Comparison of ENCODE assay signal across 8 cellular contexts in genomic region chr7:111741811-111742240, GRCh38.
A peak's percentile ranks its signal among the peaks of the same experiment; 100 is the strongest.
DNase-seq lines count a peak whose midpoint lies in the region; FAIRE-seq and TF ChIP-seq lines count a peak whose summit lies in the region.

No MANE protein-coding gene starts in this region.

- H3K36me3 ChIP-seq in GM06990 (ENCODE audit: control insufficient read depth, insufficient read depth, low read length) (no peaks in the 10 kb centered on the region), Peyer's patch (no peaks in the 10 kb centered on the region), breast epithelium (no peaks in the 10 kb centered on the region), keratinocyte (ENCODE audit: control insufficient read depth in 2 of 2, extremely low read depth in 1 of 2, insufficient read depth in 2 of 2, low read length in 2 of 2) (peaks cover 6% of the 10 kb centered on the region in 2 experiments)

- H2BK5ac ChIP-seq in H9 (ENCODE audit: insufficient read length, low read length): no peak overlapping the region

- H2BK120ac ChIP-seq in H9 (ENCODE audit: low read depth, low read length, poor library complexity, severe bottlenecking): no peak overlapping the region

- H3K14ac ChIP-seq in H9 (ENCODE audit: insufficient read depth, low read length): no peak overlapping the region

- TF ChIP-seq POLR2A in Peyer's patch (IDR thresholded peaks at IDR 0.05) (no peak), breast epithelium (IDR thresholded peaks at IDR 0.05) (no peak)

- H3K9ac ChIP-seq in H9 (ENCODE audit: extremely low read depth, insufficient read length, low read length): no peak overlapping the region
- no peak overlapping the region for H3K9ac ChIP-seq in keratinocyte (ENCODE audit: control insufficient read depth, extremely low read depth, insufficient read depth, low read length)

- H3K23ac ChIP-seq in H9 (ENCODE audit: insufficient read length, low read depth, low read length): no peak overlapping the region

- no peaks in the 10 kb centered on the region for H3K9me1 ChIP-seq in keratinocyte (ENCODE audit: control insufficient read depth, extremely low read depth, insufficient read depth, low read length)

- H3K4ac ChIP-seq in H9 (ENCODE audit: low read depth, low read length): no peak overlapping the region

- H3K79me2 ChIP-seq in H9 (ENCODE audit: insufficient read depth, low read length): no peaks in the 10 kb centered on the region
- no peaks in the 10 kb centered on the region for H3K79me2 ChIP-seq in keratinocyte (ENCODE audit: control insufficient read depth, insufficient read depth, low read length)

- no peak overlapping the region for H4K91ac ChIP-seq in H9 (ENCODE audit: insufficient read length, low read depth, low read length)

- no peak overlapping the region for H3K18ac ChIP-seq in H9 (ENCODE audit: insufficient read length, low read depth, low read length)

- H3K9me3 ChIP-seq in H9 (ENCODE audit: control insufficient read depth, low read depth, low read length) (no peaks in the 10 kb centered on the region), Peyer's patch (no peaks in the 10 kb centered on the region), breast epithelium (no peaks in the 10 kb centered on the region), keratinocyte (ENCODE audit: control insufficient read depth, low read depth, low read length) (no peaks in the 10 kb centered on the region)

- H3K27ac ChIP-seq in 22Rv1 (no peak overlapping the region), H9 (ENCODE audit: insufficient read length, low read depth, low read length) (no peak overlapping the region), Peyer's patch (no peak overlapping the region), breast epithelium (no peak overlapping the region), keratinocyte (ENCODE audit: control insufficient read depth, insufficient read depth, low read length) (no peak overlapping the region)

- H2BK15ac ChIP-seq in H9 (ENCODE audit: low read depth, low read length): no peak overlapping the region

- H2BK12ac ChIP-seq in H9 (ENCODE audit: insufficient read length, low read depth, low read length): no peak overlapping the region

- H3K79me1 ChIP-seq in H9 (ENCODE audit: insufficient read depth, low read depth, low read length, poor library complexity, severe bottlenecking): no peaks in the 10 kb centered on the region

- no peak overlapping the region for H3K27ac Mint-ChIP-seq in H9

- H3K56ac ChIP-seq in H9 (ENCODE audit: insufficient read length, low read depth, low read length): no peak overlapping the region

- dilution Hi-C loops in keratinocyte (cut with MboI; ENCODE audit: extremely low pct_ligation_motif_present, low sequenced_read_pairs): no loop called here

- no peaks in the 10 kb centered on the region for H4K20me1 ChIP-seq in H9 (ENCODE audit: control insufficient read depth, insufficient read depth, insufficient read length)
- H4K20me1 ChIP-seq in keratinocyte (ENCODE audit: control insufficient read depth, extremely low read depth, insufficient read depth, low read length): no peaks in the 10 kb centered on the region

- no peaks in the 10 kb centered on the region for H3K23me2 ChIP-seq in H9 (ENCODE audit: insufficient read length, low read depth, low read length, poor library complexity, severe bottlenecking)

- H3K4me1 ChIP-seq in H9 (ENCODE audit: insufficient read depth, low read length): peaks cover 3% of the 10 kb centered on the region
- H3K4me1 ChIP-seq in Peyer's patch: no peaks in the 10 kb centered on the region
- H3K4me1 ChIP-seq in breast epithelium: no peaks in the 10 kb centered on the region
- H3K4me1 ChIP-seq in keratinocyte (ENCODE audit: control insufficient read depth, extremely low read depth, insufficient read depth, low read length): no peaks in the 10 kb centered on the region

- no peaks in the 10 kb centered on the region; the same call in 1 of the 2 replicates for H3K27me3 Mint-ChIP-seq in H9 (ENCODE audit: low read depth)

- peaks cover 17 to 19% of the 10 kb centered on the region in 2 experiments for H3K4me1 Mint-ChIP-seq in H9

- H3K4me3 ChIP-seq in GM06990 (replicated peaks; ENCODE audit: low read depth, low read length) (no peak overlapping the region), Peyer's patch (no peak overlapping the region), breast epithelium (no peak overlapping the region), keratinocyte (ENCODE audit: control insufficient read depth in 2 of 3, extremely low read depth in 1 of 3, insufficient read depth in 2 of 3, low read depth in 1 of 3, low read length in 3 of 3) (no peak overlapping the region)

- H3K4me3 Mint-ChIP-seq in H9: no peak overlapping the region

- TF ChIP-seq CTCF in 22Rv1 (IDR thresholded peaks at IDR 0.05) (peak; percentile 88), GM06990 (IDR thresholded peaks at IDR 0.05; ENCODE audit: insufficient read depth, low read length, poor library complexity, severe bottlenecking) (peak; percentile 58), H9 (conservative IDR thresholded peaks at IDR 0.05) (peak; percentile 85), LNCAP (IDR thresholded peaks at IDR 0.05) (peak; percentile 82), Peyer's patch (IDR thresholded peaks at IDR 0.05) (peak in 5 of 6 experiments; percentile 35 to 81 (median 79)), breast epithelium (IDR thresholded peaks at IDR 0.05) (peak; percentile 23 to 66 (median 65)), keratinocyte (optimal IDR thresholded peaks at IDR 0.05 in 1 of 3, IDR thresholded peaks at IDR 0.05 in 1 of 3, conservative IDR thresholded peaks at IDR 0.05 in 1 of 3; ENCODE audit: extremely low read depth in 1 of 3, insufficient read depth in 2 of 3, low read length in 3 of 3) (peak; percentile 67 to 70 (median 67))

- H3T11ph ChIP-seq in H9 (ENCODE audit: low read length): no peak overlapping the region

- H3K27me3 ChIP-seq in GM06990 (replicated peaks; ENCODE audit: control insufficient read depth, insufficient read depth, low read length) (no peaks in the 10 kb centered on the region), H9 (ENCODE audit: insufficient read depth, low read length) (no peaks in the 10 kb centered on the region), Peyer's patch (no peaks in the 10 kb centered on the region), breast epithelium (no peaks in the 10 kb centered on the region), keratinocyte (ENCODE audit: control insufficient read depth, extremely low read depth, insufficient read depth, low read length) (no peaks in the 10 kb centered on the region)

- no peak overlapping the region for H2BK20ac ChIP-seq in H9 (ENCODE audit: low read depth, low read length, poor library complexity, severe bottlenecking)

- no peak overlapping the region for H2AK5ac ChIP-seq in H9 (ENCODE audit: insufficient read length, low read length)

- H3K9me3 Mint-ChIP-seq in H9: no peaks in the 10 kb centered on the region

- peak; percentile 32 for FAIRE-seq in keratinocyte (lab: Jason Lieb, UNC)

- intact Hi-C loops in breast epithelium (cut with DNase I; ENCODE audit: low total_unique reads): no loop called here

- H4K8ac ChIP-seq in H9 (replicated peaks; ENCODE audit: insufficient read length, low read depth, low read length): no peak overlapping the region

- DNase-seq in GM06990 (ENCODE audit: extremely low read depth, insufficient read length) (no peak), H9 (peak; percentile 65), Peyer's patch (peak in 2 of 3 donors; percentile 31 to 71), breast epithelium (ENCODE audit: low spot score in 2 of 2) (peak in 1 of 2 donors; percentile 32), keratinocyte (ENCODE audit: low read depth, low spot score) (peak; percentile 7)
- DNase-seq in stimulated activated CD4-positive, alpha-beta T cell treated with anti-CD3 and anti-CD28 coated beads, TNF-alpha, amount 100 ng/mL, for 24 hours (ENCODE audit: low read depth in 3 of 3): peak in 2 of 3 experiments; percentile 1 to 11

- peaks cover 0 to 18% (median 13%) of the 10 kb centered on the region in 3 experiments; a peak in 6 of 7 replicates for H3K36me3 Mint-ChIP-seq in H9 (ENCODE audit: insufficient read depth in 1 of 3, low read depth in 3 of 3)

- H3K4me2 ChIP-seq in H9 (ENCODE audit: insufficient read depth, insufficient read length, low read length) (no peak overlapping the region), keratinocyte (ENCODE audit: control insufficient read depth, extremely low read depth, insufficient read depth, low read depth, low read length) (no peak overlapping the region)

- no CpG with 5 or more reads among the region's 8 CpGs for WGBS in H9 (ENCODE audit: extremely low coverage, insufficient read length, low lambda C conversion rate)

- no peak overlapping the region for H2AFZ ChIP-seq in H9 (ENCODE audit: low read length)
- no peak overlapping the region for H2AFZ ChIP-seq in keratinocyte (ENCODE audit: control insufficient read depth, low read length)

- H4K5ac ChIP-seq in H9 (ENCODE audit: insufficient read length, low read depth, low read length): no peak overlapping the region
